In genomic region chr22:27556371-27556770, GRCh38 we compare ENCODE assay signal across 19 cellular contexts.
A peak's percentile ranks its signal among the peaks of the same experiment; 100 is the strongest.
DNase-seq lines count a peak whose midpoint lies in the region; ATAC-seq, FAIRE-seq and TF ChIP-seq lines count a peak whose summit lies in the region.
"Had no signal": no experiment of that assay in that cellular context is flagged by ENCODE, and none has a peak within 500 bp of the region (broad histone marks: within the 10 kb centered on the region; RNA-seq: fewer than 3 reads in every experiment).

No MANE protein-coding gene starts in this region.

- H3K79me2 ChIP-seq in H1 (ENCODE audit: control insufficient read depth in 1 of 2, insufficient read depth in 2 of 2, low read length in 2 of 2) = no peaks in the 10 kb centered on the region

- H3K4me1 ChIP-seq in H1 (replicated peaks in 1 of 4; ENCODE audit: control insufficient read depth in 3 of 4, insufficient read depth in 4 of 4, low read length in 3 of 4) (peaks cover 0 to 5% (median 0%) of the 10 kb centered on the region in 4 experiments; a peak in 2 of 7 replicates), neuronal stem cell (ENCODE audit: control insufficient read depth in 2 of 2, insufficient read depth in 1 of 2, low read depth in 1 of 2, low read length in 2 of 2) (peaks cover 18 to 51% of the 10 kb centered on the region in 2 donors), vagina (no peaks in the 10 kb centered on the region)

- H4K5ac ChIP-seq in H1 (ENCODE audit: insufficient read length, low read depth, low read length) = no peak overlapping the region

- DNase-seq in MG63 = peak; percentile 16
- DNase-seq in H1 (ENCODE audit: low read depth in 1 of 2, low spot score in 2 of 2) = no peak
- no peak for DNase-seq in neuronal stem cell (ENCODE audit: low spot score)
- no peak for DNase-seq in vagina (ENCODE audit: extremely low spot score in 2 of 2)
- DNase-seq in stimulated activated naive CD4-positive, alpha-beta T cell (lab: John Stamatoyannopoulos, UW) = no peak
- no peak for DNase-seq in HK-2 (ENCODE audit: unreplicated experiment)
- DNase-seq: CD4-positive, alpha-beta memory T cell; DMS153; DMS79; GM23248; HCEC 1CT had no signal

- no peaks in the 10 kb centered on the region for H3K23me2 ChIP-seq in H1 (ENCODE audit: low read depth, low read length)

- TF ChIP-seq POLR2A in H1 (IDR thresholded peaks at IDR 0.05; ENCODE audit: control extremely low read depth in 1 of 2, low read depth in 2 of 2, low read length in 2 of 2) (no peak), vagina (IDR thresholded peaks at IDR 0.05) (no peak)

- H4K8ac ChIP-seq in H1 (ENCODE audit: extremely low read depth, insufficient read depth, low read length) (no peak overlapping the region), neuronal stem cell (ENCODE audit: low read depth, low read length) (no peak overlapping the region)

- POLR2A ChIA-PET in H1 (lab: Charles Lee; ENCODE audit: partially characterized antibody) = no interaction called here

- no peak overlapping the region for H2BK5ac ChIP-seq in H1 (ENCODE audit: low read depth, low read length)
- H2BK5ac ChIP-seq in neuronal stem cell (ENCODE audit: low read length) = no peak overlapping the region

- no peak overlapping the region for H3K18ac ChIP-seq in H1 (ENCODE audit: extremely low read depth, low read length)
- H3K18ac ChIP-seq in neuronal stem cell (ENCODE audit: low read length) = peak overlapping the region; percentile 49

- no peak overlapping the region for H2BK20ac ChIP-seq in H1 (ENCODE audit: low read length)

- no peaks in the 10 kb centered on the region for H4K20me1 ChIP-seq in H1 (replicated peaks in 1 of 2; ENCODE audit: control insufficient read depth in 1 of 2, insufficient read depth in 2 of 2, low read length in 2 of 2)
- H4K20me1 ChIP-seq: BLaER1 had no signal

- H3K56ac ChIP-seq in H1 (replicated peaks; ENCODE audit: insufficient read length, low read depth, low read length) = no peak overlapping the region

- H3K23ac ChIP-seq in H1 (ENCODE audit: insufficient read length) (no peak overlapping the region), neuronal stem cell (ENCODE audit: low read depth, low read length, poor library complexity) (no peak overlapping the region)

- intact Hi-C loops in vagina (cut with DNase I) = no loop called here

- no peak for TF ChIP-seq CTCF in H1 (IDR thresholded peaks at IDR 0.05; ENCODE audit: control extremely low read depth in 1 of 3, insufficient read depth in 1 of 3, low read depth in 1 of 3, low read length in 3 of 3)
- TF ChIP-seq CTCF in vagina (IDR thresholded peaks at IDR 0.05) = no peak

- H3K14ac ChIP-seq in H1 (ENCODE audit: insufficient read length) (no peak overlapping the region), neuronal stem cell (ENCODE audit: low read length) (no peak overlapping the region)

- no peak overlapping the region for H3K9ac ChIP-seq in H1 (replicated peaks in 1 of 4; ENCODE audit: extremely low read depth in 1 of 4, low read depth in 3 of 4, low read length in 3 of 4)
- no peak overlapping the region for H3K9ac ChIP-seq in neuronal stem cell (ENCODE audit: low read depth, low read length, poor library complexity)
- H3K9ac ChIP-seq: BLaER1, GM23248, KMS-11 had no signal

- H2AK5ac ChIP-seq in H1 (ENCODE audit: low read depth, low read length) = no peak overlapping the region
- H2AK5ac ChIP-seq in neuronal stem cell (ENCODE audit: low read depth, low read length) = no peak overlapping the region

- WGBS in H1 (ENCODE audit: extremely low coverage in 1 of 2, insufficient coverage in 1 of 2, insufficient read length in 1 of 2, insufficient replicate concordance in 2 of 2, low coverage in 1 of 2, low lambda C conversion rate in 2 of 2, missing lambda C conversion rate in 1 of 2), 2 experiments = 87% methylated on average over 12 of the region's 12 CpGs; no CpG with 5 or more reads in 1 of the 2 experiments
- WGBS in neuronal stem cell (ENCODE audit: extremely low coverage in 2 of 2, insufficient read length in 2 of 2, insufficient replicate concordance in 1 of 2), 2 donors = no CpG with 5 or more reads among the region's 12 CpGs

- no peak overlapping the region for H3K27ac ChIP-seq in H1 (ENCODE audit: low read depth, low read length)
- no peak overlapping the region for H3K27ac ChIP-seq in neuronal stem cell (replicated peaks; ENCODE audit: low read length)
- no peak overlapping the region for H3K27ac ChIP-seq in vagina
- H3K27ac ChIP-seq: BLaER1, GM23248, HL-60, KMS-11 had no signal

- H2BK120ac ChIP-seq in H1 (replicated peaks; ENCODE audit: low read depth, low read length) (no peak overlapping the region), neuronal stem cell (ENCODE audit: low read depth, low read length) (no peak overlapping the region)

- H3K9me3 ChIP-seq in MG63 (no peaks in the 10 kb centered on the region), H1 (ENCODE audit: insufficient read depth in 2 of 2, low read depth in 1 of 2, low read length in 1 of 2) (peaks cover 0 to 7% of the 10 kb centered on the region in 2 experiments; a peak in 1 of 4 replicates), neuronal stem cell (replicated peaks in 1 of 2; ENCODE audit: control insufficient read depth in 2 of 2, insufficient read depth in 1 of 2, low read depth in 1 of 2, low read length in 2 of 2) (peaks cover 0 to 8% of the 10 kb centered on the region in 2 donors), vagina (no peaks in the 10 kb centered on the region)

- H3K36me3 ChIP-seq in MG63 (no peaks in the 10 kb centered on the region), H1 (ENCODE audit: control insufficient read depth in 2 of 4, insufficient read depth in 4 of 4, low read length in 3 of 4) (no peaks in the 10 kb centered on the region), neuronal stem cell (replicated peaks in 1 of 2; ENCODE audit: control insufficient read depth in 2 of 2, insufficient read depth in 2 of 2, low read length in 2 of 2) (no peaks in the 10 kb centered on the region), vagina (no peaks in the 10 kb centered on the region)
- H3K36me3 ChIP-seq: BLaER1 had no signal

- H3K27me3 ChIP-seq in MG63 (no peaks in the 10 kb centered on the region), H1 (replicated peaks in 1 of 4; ENCODE audit: control insufficient read depth in 3 of 4, extremely low read depth in 1 of 4, insufficient read depth in 3 of 4, low read length in 3 of 4) (no peaks in the 10 kb centered on the region; a peak in 1 of 7 replicates), neuronal stem cell (ENCODE audit: control insufficient read depth in 3 of 3, insufficient read depth in 3 of 3, low read depth in 1 of 3, low read length in 3 of 3) (no peaks in the 10 kb centered on the region), vagina (no peaks in the 10 kb centered on the region)
- H3K27me3 ChIP-seq: BLaER1 had no signal

- H3K4me3 ChIP-seq in MG63 (no peak overlapping the region), H1 (ENCODE audit: extremely low read depth in 1 of 4, insufficient read depth in 2 of 4, low read depth in 3 of 4, low read length in 4 of 4) (no peak overlapping the region), neuronal stem cell (ENCODE audit: low read length in 2 of 2) (no peak overlapping the region), vagina (no peak overlapping the region)
- H3K4me3 ChIP-seq: BLaER1, GM12878, GM23248 had no signal

- no peak overlapping the region for H3K4me2 ChIP-seq in H1 (ENCODE audit: insufficient read depth in 1 of 2, low read depth in 2 of 2, low read length in 2 of 2)
- H3K4me2 ChIP-seq in neuronal stem cell (ENCODE audit: insufficient read depth, low read length, poor library complexity, severe bottlenecking) = no peak overlapping the region
- H3K4me2 ChIP-seq: BLaER1, KMS-11 had no signal

- no peaks in the 10 kb centered on the region for H3K79me1 ChIP-seq in H1 (ENCODE audit: low read depth, low read length)
- H3K79me1 ChIP-seq in neuronal stem cell (ENCODE audit: low read depth, low read length) = no peaks in the 10 kb centered on the region

- no peak overlapping the region for H4K91ac ChIP-seq in H1 (replicated peaks; ENCODE audit: insufficient read length, low read length)
- H4K91ac ChIP-seq in neuronal stem cell (ENCODE audit: low read depth, low read length, poor library complexity) = no peak overlapping the region

- CTCF ChIA-PET in H1 (lab: Charles Lee; ENCODE audit: partially characterized antibody) = no interaction called here

- H2AFZ ChIP-seq in H1 (ENCODE audit: low read length) = no peak overlapping the region
- H2AFZ ChIP-seq in neuronal stem cell (ENCODE audit: low read length) = no peak overlapping the region
- H2AFZ ChIP-seq: GM23248 had no signal

- no peak for TF ChIP-seq RAD21 in H1 (IDR thresholded peaks at IDR 0.05 in 1 of 2, conservative IDR thresholded peaks at IDR 0.05 in 1 of 2; ENCODE audit: low read depth in 2 of 2, low read length in 2 of 2)

- H3K4ac ChIP-seq in H1 (replicated peaks; ENCODE audit: insufficient read length, low read depth, low read length) (no peak overlapping the region), neuronal stem cell (ENCODE audit: low read length) (no peak overlapping the region)

- no peak for TF ChIP-seq EP300 in H1 (IDR thresholded peaks at IDR 0.05; ENCODE audit: borderline replicate concordance in 1 of 2, low read depth in 2 of 2, low read length in 2 of 2)

- FAIRE-seq in H1 (lab: Jason Lieb, UNC) = no peak
- FAIRE-seq: A204.1, GM12878, GM19239, H54 had no signal

- no peak for ATAC-seq in HG03139 (IDR thresholded peaks at IDR 0.05; ENCODE audit: unreplicated experiment)
- ATAC-seq: GM12878 had no signal

- H2BK12ac ChIP-seq in H1 (ENCODE audit: low read depth, low read length) (no peak overlapping the region), neuronal stem cell (ENCODE audit: low read length) (no peak overlapping the region)

- H2BK15ac ChIP-seq in H1 (ENCODE audit: low read length) (peak overlapping the region; percentile 31; the same call in 1 of the 2 replicates), neuronal stem cell (ENCODE audit: low read length) (no peak overlapping the region)

TF ChIP-seq in H1, 55 proteins besides CTCF, POLR2A, EP300 and RAD21 (continues in another document):
- TF ChIP-seq ZNF274 (IDR thresholded peaks at IDR 0.05; ENCODE audit: borderline replicate concordance, extremely low read depth, low read length) (no peak), BCL11A (IDR thresholded peaks at IDR 0.05; ENCODE audit: low read depth in 2 of 2, low read length in 2 of 2) (no peak), RFX5 (IDR thresholded peaks at IDR 0.05; ENCODE audit: borderline replicate concordance, low read depth, low read length) (no peak), SIX5 (IDR thresholded peaks at IDR 0.05; ENCODE audit: low read depth, low read length) (no peak), FOSL1 (IDR thresholded peaks at IDR 0.05; ENCODE audit: insufficient read depth, low read depth, low read length) (no peak), CHD1 (IDR thresholded peaks at IDR 0.05; ENCODE audit: low read depth, low read length) (no peak), TBP (IDR thresholded peaks at IDR 0.05; ENCODE audit: low read depth, low read length) (no peak), E2F6 (IDR thresholded peaks at IDR 0.05) (no peak), SP4 (IDR thresholded peaks at IDR 0.05; ENCODE audit: low read length) (no peak)
